Comparison of ENCODE assay signal across 1 cellular context in the genomic region with DNA sequence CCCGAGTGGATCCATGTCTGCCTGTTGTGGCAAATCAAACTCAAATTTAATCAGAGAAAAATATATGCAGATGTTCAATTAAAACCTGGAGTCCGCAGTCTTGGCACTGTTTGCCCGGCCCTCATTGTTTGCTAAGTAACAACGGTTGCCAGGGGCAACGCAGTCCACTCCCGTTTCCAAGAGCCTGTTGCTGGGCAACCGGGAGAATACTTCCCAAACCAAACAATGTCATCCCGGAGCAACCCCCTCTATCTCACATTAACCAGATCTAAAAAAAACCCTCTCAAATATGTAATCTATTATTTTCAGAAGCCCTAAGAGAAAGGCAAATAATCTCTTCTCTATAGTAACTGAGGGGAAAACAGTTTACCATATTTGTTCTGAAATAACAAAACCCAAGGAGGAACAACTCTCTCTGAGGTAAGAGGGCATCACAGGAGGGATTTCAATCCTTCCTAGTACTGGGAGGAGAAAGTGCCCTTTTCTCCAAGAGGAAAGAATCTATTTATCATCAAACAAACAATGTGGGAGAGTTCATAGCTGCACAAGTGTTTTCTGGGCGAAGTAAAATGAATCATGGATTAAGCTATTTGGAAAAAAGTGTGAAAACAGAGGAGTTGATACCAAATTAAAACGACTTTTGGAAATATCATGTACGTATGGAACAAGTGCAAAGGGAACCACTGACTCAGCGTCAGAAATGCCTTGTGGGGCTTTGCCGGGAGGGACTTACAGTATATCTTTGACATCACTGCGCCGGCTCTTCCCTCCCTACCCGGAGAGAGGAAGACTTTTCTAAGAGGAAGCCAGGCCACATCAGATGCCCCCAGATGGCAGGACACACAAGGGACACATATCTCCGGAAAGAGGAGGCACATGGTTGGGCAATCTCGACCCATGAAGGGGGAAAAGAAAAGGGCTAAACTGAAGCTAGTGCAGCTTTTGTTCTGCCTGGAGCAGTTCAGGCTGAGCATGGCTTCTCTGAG.
A peak's percentile ranks its signal among the peaks of the same experiment; 100 is the strongest.
TF ChIP-seq lines count a peak whose summit lies in the region.

No MANE protein-coding gene starts in this region.

TF ChIP-seq in K562, 482 proteins besides CTCF, POLR2A, EP300 and RAD21 (continued from another document and continues in another):
- TF ChIP-seq, protein P1, sequence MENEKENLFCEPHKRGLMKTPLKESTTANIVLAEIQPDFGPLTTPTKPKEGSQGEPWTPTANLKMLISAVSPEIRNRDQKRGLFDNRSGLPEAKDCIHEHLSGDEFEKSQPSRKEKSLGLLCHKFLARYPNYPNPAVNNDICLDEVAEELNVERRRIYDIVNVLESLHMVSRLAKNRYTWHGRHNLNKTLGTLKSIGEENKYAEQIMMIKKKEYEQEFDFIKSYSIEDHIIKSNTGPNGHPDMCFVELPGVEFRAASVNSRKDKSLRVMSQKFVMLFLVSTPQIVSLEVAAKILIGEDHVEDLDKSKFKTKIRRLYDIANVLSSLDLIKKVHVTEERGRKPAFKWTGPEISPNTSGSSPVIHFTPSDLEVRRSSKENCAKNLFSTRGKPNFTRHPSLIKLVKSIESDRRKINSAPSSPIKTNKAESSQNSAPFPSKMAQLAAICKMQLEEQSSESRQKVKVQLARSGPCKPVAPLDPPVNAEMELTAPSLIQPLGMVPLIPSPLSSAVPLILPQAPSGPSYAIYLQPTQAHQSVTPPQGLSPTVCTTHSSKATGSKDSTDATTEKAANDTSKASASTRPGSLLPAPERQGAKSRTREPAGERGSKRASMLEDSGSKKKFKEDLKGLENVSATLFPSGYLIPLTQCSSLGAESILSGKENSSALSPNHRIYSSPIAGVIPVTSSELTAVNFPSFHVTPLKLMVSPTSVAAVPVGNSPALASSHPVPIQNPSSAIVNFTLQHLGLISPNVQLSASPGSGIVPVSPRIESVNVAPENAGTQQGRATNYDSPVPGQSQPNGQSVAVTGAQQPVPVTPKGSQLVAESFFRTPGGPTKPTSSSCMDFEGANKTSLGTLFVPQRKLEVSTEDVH (IDR thresholded peaks at IDR 0.05; ENCODE audit: low read depth, partially characterized antibody): no peak
- TF ChIP-seq TAF7 (tag; IDR thresholded peaks at IDR 0.05) (no peak), FOXJ2 (tag; IDR thresholded peaks at IDR 0.05) (peak; percentile 99), GTF2F1 (IDR thresholded peaks at IDR 0.05; ENCODE audit: low read depth, low read length) (no peak), EZH2 (IDR thresholded peaks at IDR 0.05; ENCODE audit: borderline replicate concordance, low read depth, low read length) (no peak), XRCC4 (IDR thresholded peaks at IDR 0.05; ENCODE audit: extremely low read depth, insufficient read depth, insufficient read length) (no peak), MXI1 (IDR thresholded peaks at IDR 0.05; ENCODE audit: low read depth, low read length) (peak; percentile 99), SMARCB1 (IDR thresholded peaks at IDR 0.05; ENCODE audit: insufficient read length, low read depth) (no peak), TEAD2 (tag; IDR thresholded peaks at IDR 0.05) (no peak), POLR2H (tag; IDR thresholded peaks at IDR 0.05; ENCODE audit: low read depth) (no peak), NFE2 (IDR thresholded peaks at IDR 0.05; ENCODE audit: low read depth) (0 out of 2 replicates have a peak, but pooled peaks have one; percentile 7), RBM14 (IDR thresholded peaks at IDR 0.05; ENCODE audit: borderline replicate concordance, insufficient read depth, low read depth, low read length) (no peak), DMBX1 (CRISPR knock-in tag; IDR thresholded peaks at IDR 0.05; ENCODE audit: borderline replicate concordance) (no peak), SPI1 (IDR thresholded peaks at IDR 0.05; ENCODE audit: borderline replicate concordance, low read depth, low read length) (peak; percentile 27; the same call in 1 of the 2 replicates), GABPA (tag; conservative IDR thresholded peaks at IDR 0.05; ENCODE audit: low read depth) (no peak), CAMTA2 (CRISPR knock-in tag; conservative IDR thresholded peaks at IDR 0.05) (no peak), MYNN (IDR thresholded peaks at IDR 0.05) (peak; percentile 93), MYNN (CRISPR knock-in tag; IDR thresholded peaks at IDR 0.05) (no peak), ZNF311 (CRISPR knock-in tag; IDR thresholded peaks at IDR 0.05) (no peak; the same call in 1 of the 2 replicates), MAZ (CRISPR knock-in tag; conservative IDR thresholded peaks at IDR 0.05 in 1 of 2, IDR thresholded peaks at IDR 0.05 in 1 of 2) (0 out of 4 replicates have a peak, but pooled peaks of 1 of the 2 experiments have one; percentile 18), PHB (CRISPR knock-in tag; IDR thresholded peaks at IDR 0.05) (no peak), TCF7 (IDR thresholded peaks at IDR 0.05; ENCODE audit: borderline replicate concordance) (no peak), ZBTB17 (CRISPR knock-in tag; IDR thresholded peaks at IDR 0.05) (no peak), KDM5B (IDR thresholded peaks at IDR 0.05; ENCODE audit: insufficient replicate concordance, low read depth, low read length) (no peak), RNF2 (IDR thresholded peaks at IDR 0.05) (no peak), STAT5B (CRISPR knock-in tag; IDR thresholded peaks at IDR 0.05) (no peak), ZNF217 (CRISPR knock-in tag; IDR thresholded peaks at IDR 0.05) (no peak), NEUROD1 (IDR thresholded peaks at IDR 0.05; ENCODE audit: borderline replicate concordance, low read depth, low read length, partially characterized antibody) (peak; percentile 90), MEF2D (tag; conservative IDR thresholded peaks at IDR 0.05; ENCODE audit: low read depth) (no peak), HDGF (IDR thresholded peaks at IDR 0.05) (no peak), IFI16 (CRISPR knock-in tag; IDR thresholded peaks at IDR 0.05) (no peak), SLC30A9 (CRISPR knock-in tag; IDR thresholded peaks at IDR 0.05) (no peak), TFAM (CRISPR knock-in tag; conservative IDR thresholded peaks at IDR 0.05) (no peak), PHF21A (IDR thresholded peaks at IDR 0.05; ENCODE audit: borderline replicate concordance, low read depth) (no peak), SAP30 (IDR thresholded peaks at IDR 0.05; ENCODE audit: borderline replicate concordance, insufficient read depth, low read depth, low read length, poor library complexity, severe bottlenecking) (no peak), ZNF232 (CRISPR knock-in tag; IDR thresholded peaks at IDR 0.05) (no peak), TARDBP (IDR thresholded peaks at IDR 0.05) (no peak), BMI1 (IDR thresholded peaks at IDR 0.05; ENCODE audit: low read length) (peak; percentile 93), TRIM24 (IDR thresholded peaks at IDR 0.05) (no peak), RAD51 (IDR thresholded peaks at IDR 0.05; ENCODE audit: borderline replicate concordance, low read depth) (no peak), PTRF (tag; IDR thresholded peaks at IDR 0.05) (no peak)
- TF ChIP-seq, protein P2, sequence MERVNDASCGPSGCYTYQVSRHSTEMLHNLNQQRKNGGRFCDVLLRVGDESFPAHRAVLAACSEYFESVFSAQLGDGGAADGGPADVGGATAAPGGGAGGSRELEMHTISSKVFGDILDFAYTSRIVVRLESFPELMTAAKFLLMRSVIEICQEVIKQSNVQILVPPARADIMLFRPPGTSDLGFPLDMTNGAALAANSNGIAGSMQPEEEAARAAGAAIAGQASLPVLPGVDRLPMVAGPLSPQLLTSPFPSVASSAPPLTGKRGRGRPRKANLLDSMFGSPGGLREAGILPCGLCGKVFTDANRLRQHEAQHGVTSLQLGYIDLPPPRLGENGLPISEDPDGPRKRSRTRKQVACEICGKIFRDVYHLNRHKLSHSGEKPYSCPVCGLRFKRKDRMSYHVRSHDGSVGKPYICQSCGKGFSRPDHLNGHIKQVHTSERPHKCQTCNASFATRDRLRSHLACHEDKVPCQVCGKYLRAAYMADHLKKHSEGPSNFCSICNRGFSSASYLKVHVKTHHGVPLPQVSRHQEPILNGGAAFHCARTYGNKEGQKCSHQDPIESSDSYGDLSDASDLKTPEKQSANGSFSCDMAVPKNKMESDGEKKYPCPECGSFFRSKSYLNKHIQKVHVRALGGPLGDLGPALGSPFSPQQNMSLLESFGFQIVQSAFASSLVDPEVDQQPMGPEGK (CRISPR knock-in tag; IDR thresholded peaks at IDR 0.05; ENCODE audit: borderline replicate concordance): no peak
- TF ChIP-seq, protein P3, sequence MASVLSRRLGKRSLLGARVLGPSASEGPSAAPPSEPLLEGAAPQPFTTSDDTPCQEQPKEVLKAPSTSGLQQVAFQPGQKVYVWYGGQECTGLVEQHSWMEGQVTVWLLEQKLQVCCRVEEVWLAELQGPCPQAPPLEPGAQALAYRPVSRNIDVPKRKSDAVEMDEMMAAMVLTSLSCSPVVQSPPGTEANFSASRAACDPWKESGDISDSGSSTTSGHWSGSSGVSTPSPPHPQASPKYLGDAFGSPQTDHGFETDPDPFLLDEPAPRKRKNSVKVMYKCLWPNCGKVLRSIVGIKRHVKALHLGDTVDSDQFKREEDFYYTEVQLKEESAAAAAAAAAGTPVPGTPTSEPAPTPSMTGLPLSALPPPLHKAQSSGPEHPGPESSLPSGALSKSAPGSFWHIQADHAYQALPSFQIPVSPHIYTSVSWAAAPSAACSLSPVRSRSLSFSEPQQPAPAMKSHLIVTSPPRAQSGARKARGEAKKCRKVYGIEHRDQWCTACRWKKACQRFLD (CRISPR knock-in tag; IDR thresholded peaks at IDR 0.05): peak; percentile 24; the same call in 1 of the 2 replicates
- TF ChIP-seq, protein P4, sequence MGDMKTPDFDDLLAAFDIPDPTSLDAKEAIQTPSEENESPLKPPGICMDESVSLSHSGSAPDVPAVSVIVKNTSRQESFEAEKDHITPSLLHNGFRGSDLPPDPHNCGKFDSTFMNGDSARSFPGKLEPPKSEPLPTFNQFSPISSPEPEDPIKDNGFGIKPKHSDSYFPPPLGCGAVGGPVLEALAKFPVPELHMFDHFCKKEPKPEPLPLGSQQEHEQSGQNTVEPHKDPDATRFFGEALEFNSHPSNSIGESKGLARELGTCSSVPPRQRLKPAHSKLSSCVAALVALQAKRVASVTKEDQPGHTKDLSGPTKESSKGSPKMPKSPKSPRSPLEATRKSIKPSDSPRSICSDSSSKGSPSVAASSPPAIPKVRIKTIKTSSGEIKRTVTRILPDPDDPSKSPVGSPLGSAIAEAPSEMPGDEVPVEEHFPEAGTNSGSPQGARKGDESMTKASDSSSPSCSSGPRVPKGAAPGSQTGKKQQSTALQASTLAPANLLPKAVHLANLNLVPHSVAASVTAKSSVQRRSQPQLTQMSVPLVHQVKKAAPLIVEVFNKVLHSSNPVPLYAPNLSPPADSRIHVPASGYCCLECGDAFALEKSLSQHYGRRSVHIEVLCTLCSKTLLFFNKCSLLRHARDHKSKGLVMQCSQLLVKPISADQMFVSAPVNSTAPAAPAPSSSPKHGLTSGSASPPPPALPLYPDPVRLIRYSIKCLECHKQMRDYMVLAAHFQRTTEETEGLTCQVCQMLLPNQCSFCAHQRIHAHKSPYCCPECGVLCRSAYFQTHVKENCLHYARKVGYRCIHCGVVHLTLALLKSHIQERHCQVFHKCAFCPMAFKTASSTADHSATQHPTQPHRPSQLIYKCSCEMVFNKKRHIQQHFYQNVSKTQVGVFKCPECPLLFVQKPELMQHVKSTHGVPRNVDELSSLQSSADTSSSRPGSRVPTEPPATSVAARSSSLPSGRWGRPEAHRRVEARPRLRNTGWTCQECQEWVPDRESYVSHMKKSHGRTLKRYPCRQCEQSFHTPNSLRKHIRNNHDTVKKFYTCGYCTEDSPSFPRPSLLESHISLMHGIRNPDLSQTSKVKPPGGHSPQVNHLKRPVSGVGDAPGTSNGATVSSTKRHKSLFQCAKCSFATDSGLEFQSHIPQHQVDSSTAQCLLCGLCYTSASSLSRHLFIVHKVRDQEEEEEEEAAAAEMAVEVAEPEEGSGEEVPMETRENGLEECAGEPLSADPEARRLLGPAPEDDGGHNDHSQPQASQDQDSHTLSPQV (IDR thresholded peaks at IDR 0.05): peak; percentile 28; the same call in 1 of the 2 replicates
- TF ChIP-seq, protein P5, sequence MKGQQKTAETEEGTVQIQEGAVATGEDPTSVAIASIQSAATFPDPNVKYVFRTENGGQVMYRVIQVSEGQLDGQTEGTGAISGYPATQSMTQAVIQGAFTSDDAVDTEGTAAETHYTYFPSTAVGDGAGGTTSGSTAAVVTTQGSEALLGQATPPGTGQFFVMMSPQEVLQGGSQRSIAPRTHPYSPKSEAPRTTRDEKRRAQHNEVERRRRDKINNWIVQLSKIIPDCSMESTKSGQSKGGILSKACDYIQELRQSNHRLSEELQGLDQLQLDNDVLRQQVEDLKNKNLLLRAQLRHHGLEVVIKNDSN (CRISPR knock-in tag; IDR thresholded peaks at IDR 0.05): no peak
- TF ChIP-seq, protein P6, sequence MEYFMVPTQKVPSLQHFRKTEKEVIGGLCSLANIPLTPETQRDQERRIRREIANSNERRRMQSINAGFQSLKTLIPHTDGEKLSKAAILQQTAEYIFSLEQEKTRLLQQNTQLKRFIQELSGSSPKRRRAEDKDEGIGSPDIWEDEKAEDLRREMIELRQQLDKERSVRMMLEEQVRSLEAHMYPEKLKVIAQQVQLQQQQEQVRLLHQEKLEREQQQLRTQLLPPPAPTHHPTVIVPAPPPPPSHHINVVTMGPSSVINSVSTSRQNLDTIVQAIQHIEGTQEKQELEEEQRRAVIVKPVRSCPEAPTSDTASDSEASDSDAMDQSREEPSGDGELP (CRISPR knock-in tag; IDR thresholded peaks at IDR 0.05; ENCODE audit: borderline replicate concordance): no peak
- TF ChIP-seq, protein P7, sequence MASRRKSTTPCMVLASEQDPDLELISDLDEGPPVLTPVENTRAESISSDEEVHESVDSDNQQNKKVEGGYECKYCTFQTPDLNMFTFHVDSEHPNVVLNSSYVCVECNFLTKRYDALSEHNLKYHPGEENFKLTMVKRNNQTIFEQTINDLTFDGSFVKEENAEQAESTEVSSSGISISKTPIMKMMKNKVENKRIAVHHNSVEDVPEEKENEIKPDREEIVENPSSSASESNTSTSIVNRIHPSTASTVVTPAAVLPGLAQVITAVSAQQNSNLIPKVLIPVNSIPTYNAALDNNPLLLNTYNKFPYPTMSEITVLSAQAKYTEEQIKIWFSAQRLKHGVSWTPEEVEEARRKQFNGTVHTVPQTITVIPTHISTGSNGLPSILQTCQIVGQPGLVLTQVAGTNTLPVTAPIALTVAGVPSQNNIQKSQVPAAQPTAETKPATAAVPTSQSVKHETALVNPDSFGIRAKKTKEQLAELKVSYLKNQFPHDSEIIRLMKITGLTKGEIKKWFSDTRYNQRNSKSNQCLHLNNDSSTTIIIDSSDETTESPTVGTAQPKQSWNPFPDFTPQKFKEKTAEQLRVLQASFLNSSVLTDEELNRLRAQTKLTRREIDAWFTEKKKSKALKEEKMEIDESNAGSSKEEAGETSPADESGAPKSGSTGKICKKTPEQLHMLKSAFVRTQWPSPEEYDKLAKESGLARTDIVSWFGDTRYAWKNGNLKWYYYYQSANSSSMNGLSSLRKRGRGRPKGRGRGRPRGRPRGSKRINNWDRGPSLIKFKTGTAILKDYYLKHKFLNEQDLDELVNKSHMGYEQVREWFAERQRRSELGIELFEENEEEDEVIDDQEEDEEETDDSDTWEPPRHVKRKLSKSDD (conservative IDR thresholded peaks at IDR 0.05; ENCODE audit: low read length): no peak
- TF ChIP-seq, protein P8, sequence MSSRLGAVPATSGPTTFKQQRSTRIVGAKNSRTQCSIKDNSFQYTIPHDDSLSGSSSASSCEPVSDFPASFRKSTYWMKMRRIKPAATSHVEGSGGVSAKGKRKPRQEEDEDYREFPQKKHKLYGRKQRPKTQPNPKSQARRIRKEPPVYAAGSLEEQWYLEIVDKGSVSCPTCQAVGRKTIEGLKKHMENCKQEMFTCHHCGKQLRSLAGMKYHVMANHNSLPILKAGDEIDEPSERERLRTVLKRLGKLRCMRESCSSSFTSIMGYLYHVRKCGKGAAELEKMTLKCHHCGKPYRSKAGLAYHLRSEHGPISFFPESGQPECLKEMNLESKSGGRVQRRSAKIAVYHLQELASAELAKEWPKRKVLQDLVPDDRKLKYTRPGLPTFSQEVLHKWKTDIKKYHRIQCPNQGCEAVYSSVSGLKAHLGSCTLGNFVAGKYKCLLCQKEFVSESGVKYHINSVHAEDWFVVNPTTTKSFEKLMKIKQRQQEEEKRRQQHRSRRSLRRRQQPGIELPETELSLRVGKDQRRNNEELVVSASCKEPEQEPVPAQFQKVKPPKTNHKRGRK (tag; IDR thresholded peaks at IDR 0.05): no peak
